15 cellular contexts compared by ENCODE assay signal in the genomic region with DNA sequence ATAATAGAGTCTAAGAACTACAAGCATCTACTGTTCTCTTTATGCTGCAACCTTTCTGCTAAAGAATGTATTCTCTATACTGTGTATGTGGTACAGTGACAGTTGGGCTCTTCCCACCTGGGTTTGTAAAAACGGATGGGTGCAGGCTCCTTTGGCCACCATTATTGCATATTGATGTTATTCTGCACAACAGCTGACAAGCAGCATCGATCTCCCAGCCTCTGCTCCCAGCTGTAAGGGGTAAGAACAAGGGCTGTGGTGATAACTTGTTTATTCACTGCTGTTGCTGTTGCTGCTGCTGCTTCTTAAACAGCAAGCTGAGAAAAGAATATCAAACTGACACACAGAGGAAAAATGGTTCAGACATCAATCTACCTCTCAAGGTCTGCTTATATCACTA. TPM values are rescaled to one million over a fixed set of nuclear protein-coding genes. Genes with fewer than 3 reads are reported as not detected.
DNase-seq lines count a peak whose midpoint lies in the region; ATAC-seq, FAIRE-seq and TF ChIP-seq lines count a peak whose summit lies in the region.
"Had no signal": no experiment of that assay in that cellular context is flagged by ENCODE, and none has a peak within 500 bp of the region (broad histone marks: within the 10 kb centered on the region; RNA-seq: fewer than 3 reads in every experiment).

No MANE protein-coding gene starts in this region.

- H3K4me1 ChIP-seq in keratinocyte (ENCODE audit: control insufficient read depth, extremely low read depth, insufficient read depth, low read length) = peaks cover 5% of the 10 kb centered on the region
- no peaks in the 10 kb centered on the region for H3K4me1 ChIP-seq in H9 (ENCODE audit: insufficient read depth, low read length)
- H3K4me1 ChIP-seq in lower lobe of right lung = peaks cover 19% of the 10 kb centered on the region

- peaks cover 0 to 20% (median 7%) of the 10 kb centered on the region in 3 experiments; a peak in 5 of 7 replicates for H3K36me3 Mint-ChIP-seq in H9 (ENCODE audit: insufficient read depth in 1 of 3, low read depth in 3 of 3)

- H3K27ac ChIP-seq in VCaP (peak overlapping the region; percentile 96), keratinocyte (ENCODE audit: control insufficient read depth, insufficient read depth, low read length) (no peak overlapping the region), H9 (ENCODE audit: insufficient read length, low read depth, low read length) (no peak overlapping the region), lower lobe of right lung (no peak overlapping the region)
- H3K27ac ChIP-seq: epithelial cell of prostate had no signal

- H3K4me3 ChIP-seq in keratinocyte (ENCODE audit: control insufficient read depth in 2 of 3, extremely low read depth in 1 of 3, insufficient read depth in 2 of 3, low read depth in 1 of 3, low read length in 3 of 3) (peak overlapping the region in 1 of 3 experiments; percentile 1), lower lobe of right lung (no peak overlapping the region)

- no peaks in the 10 kb centered on the region for H3K9me1 ChIP-seq in keratinocyte (ENCODE audit: control insufficient read depth, extremely low read depth, insufficient read depth, low read length)

- no peak overlapping the region for H3K4me3 Mint-ChIP-seq in H9
- H3K4me3 Mint-ChIP-seq: stimulated activated naive CD8-positive, alpha-beta T cell treated with anti-CD3 and anti-CD28 coated beads, Interleukin-15, Interleukin-2, amounts not matched to agents 100 ng/mL and 50 ng/mL, for 24 hours had no signal

- H3K23me2 ChIP-seq in H9 (ENCODE audit: insufficient read length, low read depth, low read length, poor library complexity, severe bottlenecking) = no peaks in the 10 kb centered on the region

- peaks cover 0 to 11% of the 10 kb centered on the region in 2 experiments for H3K36me3 ChIP-seq in keratinocyte (ENCODE audit: control insufficient read depth in 2 of 2, extremely low read depth in 1 of 2, insufficient read depth in 2 of 2, low read length in 2 of 2)
- peaks cover 12% of the 10 kb centered on the region for H3K36me3 ChIP-seq in lower lobe of right lung

- H4K8ac ChIP-seq in H9 (replicated peaks; ENCODE audit: insufficient read length, low read depth, low read length) = no peak overlapping the region

- no peak for ATAC-seq in lower lobe of right lung

- intact Hi-C loops in lower lobe of right lung (cut with DNase I) = no loop called here

- FAIRE-seq in keratinocyte (lab: Jason Lieb, UNC) = peak; percentile 88

- H2BK5ac ChIP-seq in H9 (ENCODE audit: insufficient read length, low read length) = no peak overlapping the region

- H3K9ac ChIP-seq in keratinocyte (ENCODE audit: control insufficient read depth, extremely low read depth, insufficient read depth, low read length) (no peak overlapping the region), H9 (ENCODE audit: extremely low read depth, insufficient read length, low read length) (no peak overlapping the region)

- no peak overlapping the region for H2BK20ac ChIP-seq in H9 (ENCODE audit: low read depth, low read length, poor library complexity, severe bottlenecking)

- no peak overlapping the region for H2BK120ac ChIP-seq in H9 (ENCODE audit: low read depth, low read length, poor library complexity, severe bottlenecking)

- H3K27me3 ChIP-seq in keratinocyte (ENCODE audit: control insufficient read depth, extremely low read depth, insufficient read depth, low read length) = no peaks in the 10 kb centered on the region
- H3K27me3 ChIP-seq in H9 (ENCODE audit: insufficient read depth, low read length) = no peaks in the 10 kb centered on the region
- no peaks in the 10 kb centered on the region for H3K27me3 ChIP-seq in lower lobe of right lung (ENCODE audit: low read depth)

- H3K27ac Mint-ChIP-seq in H9 = no peak overlapping the region
- H3K27ac Mint-ChIP-seq: stimulated activated naive CD8-positive, alpha-beta T cell treated with anti-CD3 and anti-CD28 coated beads, Interleukin-15, Interleukin-2, amounts not matched to agents 100 ng/mL and 50 ng/mL, for 24 hours; T-helper 1 cell treated with Interleukin-12 subunit alpha and Interleukin-12 subunit beta and Interleukin-4 antibody, amounts not matched to agents 30 μg/mL and 1 μg/mL, for 36 hours had no signal

- dilution Hi-C loops in keratinocyte (cut with MboI; ENCODE audit: extremely low pct_ligation_motif_present, low sequenced_read_pairs) = no loop called here

- no peak overlapping the region for H2BK12ac ChIP-seq in H9 (ENCODE audit: insufficient read length, low read depth, low read length)

- H3K27me3 Mint-ChIP-seq in H9 (ENCODE audit: low read depth) = no peaks in the 10 kb centered on the region

- H2AK5ac ChIP-seq in H9 (ENCODE audit: insufficient read length, low read length) = no peak overlapping the region

- H4K91ac ChIP-seq in H9 (ENCODE audit: insufficient read length, low read depth, low read length) = no peak overlapping the region

- H3K23ac ChIP-seq in H9 (ENCODE audit: insufficient read length, low read depth, low read length) = no peak overlapping the region

- H3T11ph ChIP-seq in H9 (ENCODE audit: low read length) = no peak overlapping the region

- no peaks in the 10 kb centered on the region for H3K9me3 Mint-ChIP-seq in H9
- H3K9me3 Mint-ChIP-seq: stimulated activated naive CD8-positive, alpha-beta T cell treated with anti-CD3 and anti-CD28 coated beads, Interleukin-15, Interleukin-2, amounts not matched to agents 100 ng/mL and 50 ng/mL, for 24 hours; T-helper 1 cell treated with Interleukin-12 subunit alpha and Interleukin-12 subunit beta and Interleukin-4 antibody, amounts not matched to agents 30 μg/mL and 1 μg/mL, for 36 hours had no signal

- WGBS in H9 (ENCODE audit: extremely low coverage, insufficient read length, low lambda C conversion rate) = no CpG with 5 or more reads among the region's 2 CpGs

- H3K9me3 ChIP-seq in keratinocyte (ENCODE audit: control insufficient read depth, low read depth, low read length) (no peaks in the 10 kb centered on the region), H9 (ENCODE audit: control insufficient read depth, low read depth, low read length) (no peaks in the 10 kb centered on the region), lower lobe of right lung (no peaks in the 10 kb centered on the region)

- H3K14ac ChIP-seq in H9 (ENCODE audit: insufficient read depth, low read length) = no peak overlapping the region

- H3K4ac ChIP-seq in H9 (ENCODE audit: low read depth, low read length) = no peak overlapping the region

- H4K20me1 ChIP-seq in keratinocyte (ENCODE audit: control insufficient read depth, extremely low read depth, insufficient read depth, low read length) = no peaks in the 10 kb centered on the region
- no peaks in the 10 kb centered on the region for H4K20me1 ChIP-seq in H9 (ENCODE audit: control insufficient read depth, insufficient read depth, insufficient read length)

- no peak overlapping the region for H2BK15ac ChIP-seq in H9 (ENCODE audit: low read depth, low read length)

- H4K5ac ChIP-seq in H9 (ENCODE audit: insufficient read length, low read depth, low read length) = no peak overlapping the region

- TF ChIP-seq CTCF in VCaP (conservative IDR thresholded peaks at IDR 0.05) (no peak), keratinocyte (optimal IDR thresholded peaks at IDR 0.05 in 1 of 3, IDR thresholded peaks at IDR 0.05 in 1 of 3, conservative IDR thresholded peaks at IDR 0.05 in 1 of 3; ENCODE audit: extremely low read depth in 1 of 3, insufficient read depth in 2 of 3, low read length in 3 of 3) (no peak), H9 (conservative IDR thresholded peaks at IDR 0.05) (no peak), lower lobe of right lung (IDR thresholded peaks at IDR 0.05) (no peak)

- no peak overlapping the region for H3K56ac ChIP-seq in H9 (ENCODE audit: insufficient read length, low read depth, low read length)

- H2AFZ ChIP-seq in keratinocyte (ENCODE audit: control insufficient read depth, low read length) (peak overlapping the region; percentile 25), H9 (ENCODE audit: low read length) (no peak overlapping the region)

- H3K79me2 ChIP-seq in keratinocyte (ENCODE audit: control insufficient read depth, insufficient read depth, low read length) (peaks cover 87% of the 10 kb centered on the region), H9 (ENCODE audit: insufficient read depth, low read length) (no peaks in the 10 kb centered on the region)

- H3K79me1 ChIP-seq in H9 (ENCODE audit: insufficient read depth, low read depth, low read length, poor library complexity, severe bottlenecking) = no peaks in the 10 kb centered on the region

- DNase-seq in NCI-H748 (lab: John Stamatoyannopoulos, UW; ENCODE audit: unreplicated experiment) (peak; percentile 29), NCI-H748 treated with DMSO at 0.1 percent for 48 hours (lab: John Stamatoyannopoulos, UW) (no peak), keratinocyte (ENCODE audit: low read depth, low spot score) (no peak), superior temporal gyrus (ENCODE audit: extremely low spot score) (peak; percentile 34), H9 (no peak), lower lobe of right lung (no peak), HuH-7 (ENCODE audit: low spot score) (no peak)
- DNase-seq: amniotic stem cell; NCI-H1436; stimulated activated CD4-positive, alpha-beta T cell treated with anti-CD3 and anti-CD28 coated beads, Interleukin-2, amount 100 ng/mL, for 24 hours had no signal

- no peak overlapping the region for H3K18ac ChIP-seq in H9 (ENCODE audit: insufficient read length, low read depth, low read length)

- peak overlapping the region; percentile 37 for H3K4me2 ChIP-seq in keratinocyte (ENCODE audit: control insufficient read depth, extremely low read depth, insufficient read depth, low read depth, low read length)
- H3K4me2 ChIP-seq in H9 (ENCODE audit: insufficient read depth, insufficient read length, low read length) = no peak overlapping the region

- no peaks in the 10 kb centered on the region for H3K4me1 Mint-ChIP-seq in H9

RNA-seq across cellular contexts. Expression of gene KCNRG, which starts 56.2 kb away (rescaled TPM):
- polyA plus RNA-seq in keratinocyte = 0.90 to 1.3 TPM (median 1.3 TPM) in 3 replicates
- not detected for polyA plus RNA-seq in keratinocyte (2011; ENCODE audit: low read depth)
- 0.57 TPM in 2 replicates for polyA plus RNA-seq in keratinocyte (2011; cell fraction: cytosol; rRNA removed)
- polyA plus RNA-seq in keratinocyte (2011; cell fraction: nucleus; rRNA removed) = 1.1 and 1.3 TPM in 2 replicates
- 0.40 and 0.44 TPM in 2 replicates for polyA plus RNA-seq in keratinocyte (2012; ENCODE audit: low replicate concordance)
- 3.6 to 7.3 TPM in 2 of 3 replicates, not detected in the other for polyA minus RNA-seq in keratinocyte
- 2.5 TPM for polyA minus RNA-seq in keratinocyte (2011; cell fraction: cytosol; rRNA and poly(A)+ RNA removed)
- 1.3 and 2.2 TPM in 2 replicates for polyA minus RNA-seq in keratinocyte (2011; cell fraction: nucleus; rRNA and poly(A)+ RNA removed)
- total RNA-seq in H9 (2021) (0.64 and 0.74 TPM in 2 replicates), lower lobe of right lung (2.7 TPM)
- total RNA-seq: G401 had no signal

Comparison
In these comparisons a context has a peak if more than half of its experiments do, and no peak if none do; other contexts are left out.
1. DNase-seq: peak in NCI-H748 (single experiment) and superior temporal gyrus (single experiment); none in NCI-H748 treated with DMSO at 0.1 percent for 48 hours (single experiment), keratinocyte (single experiment), H9 (single experiment), lower lobe of right lung (single experiment) and HuH-7 (single experiment).